ENCODE assay signal across 11 cellular contexts in the genomic region with DNA sequence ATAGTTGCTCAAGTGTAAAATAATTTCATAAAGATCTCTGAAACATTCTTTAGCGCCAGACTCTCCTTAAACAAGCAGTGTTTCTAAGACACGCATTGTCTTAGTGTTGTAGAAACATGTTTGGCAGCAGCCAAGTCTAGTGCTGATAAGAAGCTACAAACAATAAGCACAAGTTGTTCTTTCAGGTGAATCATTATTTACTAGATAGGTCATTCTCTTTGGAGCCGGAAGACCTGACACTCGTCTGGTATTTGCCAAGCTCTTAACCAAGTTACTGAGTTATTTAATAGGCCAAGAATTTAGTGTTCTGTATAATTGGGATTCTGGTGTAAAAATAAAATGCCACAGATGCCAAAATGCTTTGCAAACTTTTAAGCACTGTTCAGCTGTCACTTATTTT.
A peak's percentile ranks its signal among the peaks of the same experiment; 100 is the strongest.
DNase-seq lines count a peak whose midpoint lies in the region; ATAC-seq and TF ChIP-seq lines count a peak whose summit lies in the region.
"Had no signal": no experiment of that assay in that cellular context is flagged by ENCODE, and none has a peak within 500 bp of the region (broad histone marks: within the 10 kb centered on the region; RNA-seq: fewer than 3 reads in every experiment).

No MANE protein-coding gene starts in this region.

- intact Hi-C loops in PC-3 (cut with micrococcal nuclease) (loop anchor here (10.0 kb wide), 2 partner anchors 174 to 416 kb away; no protein-coding TSS in a partner anchor), left ventricle myocardium superior (cut with micrococcal nuclease) (no loop called here)

- POLR2A ChIA-PET in PC-3 (lab: Charles Lee; ENCODE audit: unreplicated experiment) = interaction anchor here (0.7 kb wide), 1 partner anchor 1288 kb away, joined by 4 read pairs; no protein-coding TSS in a partner anchor
- POLR2A ChIA-PET in activated CD4-positive, alpha-beta T cell treated with anti-CD3 and anti-CD28 coated beads, Interleukin-2, amount 10 ng/mL, durations not matched to agents 7 days and 5 days (lab: Charles Lee) = no interaction called here

- no peaks in the 10 kb centered on the region for H3F3A ChIP-seq in PC-3 (ENCODE audit: low read length, unreplicated experiment)

- no peaks in the 10 kb centered on the region for H3K4me1 Mint-ChIP-seq in activated CD4-positive, alpha-beta T cell treated with anti-CD3 and anti-CD28 coated beads, Interleukin-2, amount 10 ng/mL, durations not matched to agents 7 days and 5 days
- H3K4me1 Mint-ChIP-seq: activated CD4-positive, alpha-beta T cell treated with anti-CD3 and anti-CD28 coated beads for 36 hours had no signal

- H4K20me1 ChIP-seq in PC-3 (ENCODE audit: low read length) = no peaks in the 10 kb centered on the region

- no peak for TF ChIP-seq CTCF in PC-3 (conservative IDR thresholded peaks at IDR 0.05; ENCODE audit: low read depth, low read length)
- no peak for TF ChIP-seq CTCF in GM10266 (IDR thresholded peaks at IDR 0.05; ENCODE audit: control insufficient read depth, insufficient read depth, low read depth, missing control alignments)

- peak; percentile 92 for DNase-seq in PC-3
- no peak for DNase-seq in left ventricle myocardium superior
- DNase-seq in renal cortical epithelial cell (ENCODE audit: low read depth) = peak; percentile 87
- DNase-seq in stimulated activated CD4-positive, alpha-beta T cell treated with anti-CD3 and anti-CD28 coated beads, Interleukin-4, amount 100 ng/mL, for 24 hours = no peak
- DNase-seq in activated CD4-positive, alpha-beta T cell treated with anti-CD3 and anti-CD28 coated beads, Interleukin-2, amount 50 U/mL, for 1 hour = no peak
- no peak for DNase-seq in activated CD4-positive, alpha-beta T cell treated with anti-CD3 and anti-CD28 coated beads, Interleukin-2, amount 10 ng/mL, durations not matched to agents 7 days and 5 days
- no peak for DNase-seq in GM10266 (ENCODE audit: extremely low spot score)
- DNase-seq: activated CD4-positive, alpha-beta T cell treated with anti-CD3 and anti-CD28 coated beads for 36 hours; activated naive CD4-positive, alpha-beta T cell treated with anti-CD3 and anti-CD28 coated beads for 36 hours had no signal

- no peaks in the 10 kb centered on the region for H3K79me2 ChIP-seq in PC-3 (ENCODE audit: low read length)

- H3K27me3 Mint-ChIP-seq in activated CD4-positive, alpha-beta T cell treated with anti-CD3 and anti-CD28 coated beads, Interleukin-2, amount 10 ng/mL, durations not matched to agents 7 days and 5 days = no peaks in the 10 kb centered on the region
- H3K27me3 Mint-ChIP-seq: activated CD4-positive, alpha-beta T cell treated with anti-CD3 and anti-CD28 coated beads for 36 hours had no signal

- peak; percentile 88 for ATAC-seq in PC-3
- ATAC-seq in left ventricle myocardium superior = peak; percentile 58
- ATAC-seq: activated CD4-positive, alpha-beta T cell treated with anti-CD3 and anti-CD28 coated beads for 36 hours had no signal

- WGBS in HUES64 = 84% methylated on average over 4 of the region's 4 CpGs

- H3K4me3 ChIP-seq in HUES64 (ENCODE audit: low read length) (no peak overlapping the region), PC-3 (ENCODE audit: low read length) (peak overlapping the region; percentile 28; the same call in 1 of the 2 replicates)
- H3K4me3 ChIP-seq: SK-N-MC had no signal

- H3K9me3 ChIP-seq in HUES64 (ENCODE audit: insufficient read depth, low read depth, low read length) (no peaks in the 10 kb centered on the region), PC-3 (ENCODE audit: low read length) (no peaks in the 10 kb centered on the region)

- H3K27ac ChIP-seq in HUES64 (ENCODE audit: low read depth, low read length) (peak overlapping the region; percentile 11; the same call in 1 of the 2 replicates), PC-3 (ENCODE audit: low read length) (peak overlapping the region; percentile 86)
- H3K27ac ChIP-seq: SK-N-MC had no signal

- no peak overlapping the region for H2AFZ ChIP-seq in PC-3 (ENCODE audit: low read length)

- no peaks in the 10 kb centered on the region for H3K36me3 Mint-ChIP-seq in activated CD4-positive, alpha-beta T cell treated with anti-CD3 and anti-CD28 coated beads, Interleukin-2, amount 10 ng/mL, durations not matched to agents 7 days and 5 days (ENCODE audit: low read depth)

- H3K4me3 Mint-ChIP-seq in activated CD4-positive, alpha-beta T cell treated with anti-CD3 and anti-CD28 coated beads, Interleukin-2, amount 10 ng/mL, durations not matched to agents 7 days and 5 days = no peak overlapping the region
- H3K4me3 Mint-ChIP-seq: activated CD4-positive, alpha-beta T cell treated with anti-CD3 and anti-CD28 coated beads for 36 hours; activated naive CD4-positive, alpha-beta T cell treated with anti-CD3 and anti-CD28 coated beads for 36 hours had no signal

- no peak overlapping the region for H3K27ac Mint-ChIP-seq in activated CD4-positive, alpha-beta T cell treated with anti-CD3 and anti-CD28 coated beads, Interleukin-2, amount 10 ng/mL, durations not matched to agents 7 days and 5 days
- H3K27ac Mint-ChIP-seq: activated CD4-positive, alpha-beta T cell treated with anti-CD3 and anti-CD28 coated beads for 36 hours; activated naive CD4-positive, alpha-beta T cell treated with anti-CD3 and anti-CD28 coated beads for 36 hours had no signal

- H3K9ac ChIP-seq in HUES64 (ENCODE audit: low read depth, low read length) (no peak overlapping the region), PC-3 (ENCODE audit: low read length) (peak overlapping the region; percentile 45)

- CTCF ChIA-PET in PC-3 (lab: Charles Lee) = no interaction called here
- CTCF ChIA-PET in activated CD4-positive, alpha-beta T cell treated with anti-CD3 and anti-CD28 coated beads, Interleukin-2, amount 10 ng/mL, durations not matched to agents 7 days and 5 days (lab: Charles Lee) = interaction anchor here (0.6 kb wide), 1 partner anchor 59 kb away, joined by 3 read pairs; no protein-coding TSS in a partner anchor

- H3K36me3 ChIP-seq in HUES64 (ENCODE audit: insufficient read depth, low read length) (no peaks in the 10 kb centered on the region), PC-3 (ENCODE audit: low read depth, low read length) (no peaks in the 10 kb centered on the region)

- BruUV-seq in PC-3 (replicated peaks; lab: Mats Ljungman, UMichigan) = no TSS peak

- H3K27me3 ChIP-seq in HUES64 (ENCODE audit: insufficient read depth, low read length) (no peaks in the 10 kb centered on the region), PC-3 (ENCODE audit: low read length) (no peaks in the 10 kb centered on the region)

- peak overlapping the region; percentile 74 for H3K4me2 ChIP-seq in PC-3 (ENCODE audit: low read length)

- H3K4me1 ChIP-seq in HUES64 (ENCODE audit: insufficient read depth, low read length) (peaks cover 5% of the 10 kb centered on the region; the same call in 1 of the 2 replicates), PC-3 (ENCODE audit: insufficient read depth, low read length) (peaks cover 32% of the 10 kb centered on the region)

- no peaks in the 10 kb centered on the region for H3K9me2 ChIP-seq in PC-3 (replicated peaks; ENCODE audit: low read length)

- H3K9me3 Mint-ChIP-seq in activated CD4-positive, alpha-beta T cell treated with anti-CD3 and anti-CD28 coated beads, Interleukin-2, amount 10 ng/mL, durations not matched to agents 7 days and 5 days = no peaks in the 10 kb centered on the region

Comparison
In these comparisons a context has a peak if more than half of its experiments do, and no peak if none do; other contexts are left out.
1. DNase-seq: peak in PC-3 (single experiment) and renal cortical epithelial cell (single experiment); none in left ventricle myocardium superior (single experiment), stimulated activated CD4-positive, alpha-beta T cell treated with anti-CD3 and anti-CD28 coated beads, Interleukin-4, amount 100 ng/mL, for 24 hours (single experiment), activated CD4-positive, alpha-beta T cell treated with anti-CD3 and anti-CD28 coated beads, Interleukin-2, amount 50 U/mL, for 1 hour (single experiment), activated CD4-positive, alpha-beta T cell treated with anti-CD3 and anti-CD28 coated beads, Interleukin-2, amount 10 ng/mL, durations not matched to agents 7 days and 5 days (single experiment) and GM10266 (single experiment).